Comparison of ENCODE assay signal across 8 cellular contexts in the genomic region with DNA sequence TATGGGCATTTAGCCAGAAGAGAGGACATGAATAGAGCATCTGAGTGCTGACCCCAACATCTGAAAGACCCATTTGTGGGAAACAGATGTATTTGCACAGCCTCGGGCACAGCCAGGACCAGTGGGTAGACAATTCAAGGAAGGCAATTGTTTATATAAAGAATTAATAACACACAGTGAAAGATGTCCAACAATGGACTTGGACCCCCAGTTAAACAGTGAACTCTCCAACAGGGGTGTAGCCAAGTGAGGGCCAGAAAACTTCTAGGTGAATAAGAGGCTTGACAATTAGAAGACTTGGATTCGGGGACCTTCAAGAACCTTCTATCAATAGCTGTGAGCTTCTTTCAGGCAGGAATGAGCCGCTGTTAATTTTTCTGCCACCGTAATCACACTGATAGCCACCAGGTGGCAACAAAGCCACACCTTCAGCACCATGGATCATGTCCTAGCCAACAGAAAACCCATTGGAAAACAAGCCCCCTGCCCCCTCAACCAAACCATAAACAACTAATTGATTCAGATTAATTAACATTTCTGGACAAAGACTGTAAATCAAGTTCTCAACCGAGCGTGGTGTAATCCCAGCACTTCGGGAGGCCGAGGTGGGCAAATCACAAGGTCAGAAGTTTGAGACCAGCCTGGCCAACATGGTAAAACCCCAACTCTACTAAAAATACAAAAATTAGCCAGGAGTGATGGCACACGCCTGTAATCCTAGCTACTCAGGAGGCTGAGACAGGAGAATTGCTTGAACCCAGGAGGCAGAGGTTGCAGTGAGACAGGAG. TPM values are rescaled to one million over a fixed set of nuclear protein-coding genes. Genes with fewer than 3 reads are reported as not detected.
DNase-seq lines count a peak whose midpoint lies in the region; ATAC-seq and TF ChIP-seq lines count a peak whose summit lies in the region.

No MANE protein-coding gene starts in this region.

- no peaks in the 10 kb centered on the region for H3K36me3 ChIP-seq in Karpas-422 (ENCODE audit: insufficient read depth, low read length)
- H3K36me3 ChIP-seq in SK-N-SH (replicated peaks in 1 of 2; ENCODE audit: control insufficient read depth in 1 of 2, insufficient read depth in 2 of 2, low read length in 1 of 2), result no peaks in the 10 kb centered on the region
- no peaks in the 10 kb centered on the region for H3K36me3 ChIP-seq in adrenal gland (replicated peaks in 1 of 2)

- H3K9me2 ChIP-seq in Karpas-422 (replicated peaks; ENCODE audit: insufficient read depth, low read length) (no peaks in the 10 kb centered on the region), SK-N-SH (no peaks in the 10 kb centered on the region)

- WGBS in SK-N-SH (ENCODE audit: low lambda C conversion rate), result 26% methylated on average over 9 of the region's 9 CpGs
- WGBS in adrenal gland, 4 donors, result 22 to 27% (median 23%) methylated on average over 9 of the region's 9 CpGs

- H3K79me2 ChIP-seq in Karpas-422 (ENCODE audit: low read length), result no peaks in the 10 kb centered on the region
- no peaks in the 10 kb centered on the region for H3K79me2 ChIP-seq in SK-N-SH (ENCODE audit: insufficient read depth)

- H3K9ac ChIP-seq in Karpas-422 (ENCODE audit: low read length) (no peak overlapping the region), SK-N-SH (no peak overlapping the region)

- DNase-seq in ELF-1 (ENCODE audit: low read depth, low spot score) (peak; percentile 77), Karpas-422 (peak; percentile 73), SK-N-SH (peak; percentile 63), adrenal gland (peak in 6 of 7 donors; percentile 37 to 66 (median 48)), left cardiac atrium (no peak), skeletal muscle cell (ENCODE audit: low read depth) (peak; percentile 2)

- CTCF ChIA-PET in SK-N-SH (lab: Yijun Ruan, JAX), result interaction anchor here (0.6 to 4.3 kb wide), 34 partner anchors 8 to 746 kb away, joined by 3 to 40 read pairs (median 4); no protein-coding TSS in a partner anchor

- no peak for TF ChIP-seq POLR2A in adrenal gland (IDR thresholded peaks at IDR 0.05)

- H2AFZ ChIP-seq in Karpas-422 (ENCODE audit: low read length), result no peak overlapping the region
- H2AFZ ChIP-seq in SK-N-SH (ENCODE audit: low read depth), result no peak overlapping the region

- no peak overlapping the region for H3K4me3 ChIP-seq in Karpas-422 (ENCODE audit: low read length)
- H3K4me3 ChIP-seq in SK-N-SH (ENCODE audit: low read depth in 2 of 2, low read length in 1 of 2), result no peak overlapping the region; a peak in 1 of 4 replicates
- H3K4me3 ChIP-seq in adrenal gland, result no peak overlapping the region
- H3K4me3 ChIP-seq in skeletal muscle cell (ENCODE audit: low read depth, low read length), result no peak overlapping the region

- TF ChIP-seq CTCF in SK-N-SH (IDR thresholded peaks at IDR 0.05) (peak; percentile 78), adrenal gland (IDR thresholded peaks at IDR 0.05) (peak; percentile 53 to 73 (median 66))

- H3F3A ChIP-seq in SK-N-SH (replicated peaks; ENCODE audit: insufficient read depth), result no peaks in the 10 kb centered on the region

- H3K27me3 ChIP-seq in Karpas-422 (ENCODE audit: low read length) (no peaks in the 10 kb centered on the region), SK-N-SH (ENCODE audit: insufficient read depth) (no peaks in the 10 kb centered on the region), adrenal gland (no peaks in the 10 kb centered on the region)

- TF ChIP-seq EP300 in SK-N-SH (IDR thresholded peaks at IDR 0.05; ENCODE audit: borderline replicate concordance in 1 of 2, low read depth in 1 of 2, low read length in 1 of 2), result peak in 1 of 2 experiments; percentile 60; a peak in 1 of 4 replicates

- H3K27ac ChIP-seq in Karpas-422 (ENCODE audit: low read length) (no peak overlapping the region), SK-N-SH (ENCODE audit: low read depth in 2 of 2, low read length in 1 of 2) (peak overlapping the region in 1 of 2 experiments; percentile 79; a peak in 2 of 4 replicates), adrenal gland (no peak overlapping the region)

- H3K4me1 ChIP-seq in Karpas-422 (ENCODE audit: low read length), result 0 out of 2 replicates have a peak, but pooled peaks cover 3% of the 10 kb centered on the region
- peaks cover 0 to 17% of the 10 kb centered on the region in 2 experiments; a peak in 1 of 4 replicates for H3K4me1 ChIP-seq in SK-N-SH (ENCODE audit: control insufficient read depth in 1 of 2, insufficient read depth in 2 of 2, low read depth in 1 of 2, low read length in 1 of 2)
- H3K4me1 ChIP-seq in adrenal gland (replicated peaks in 1 of 2), result no peaks in the 10 kb centered on the region

- H3K9me3 ChIP-seq in Karpas-422 (ENCODE audit: low read length) (no peaks in the 10 kb centered on the region), SK-N-SH (no peaks in the 10 kb centered on the region), adrenal gland (replicated peaks in 1 of 3) (no peaks in the 10 kb centered on the region)

- TF ChIP-seq RAD21 in SK-N-SH (IDR thresholded peaks at IDR 0.05; ENCODE audit: low read length), result peak; percentile 91

- POLR2A ChIA-PET in SK-N-SH (lab: Yijun Ruan, JAX), result interaction anchor here (1.0 kb wide), 1 partner anchor 8 kb away, joined by 6 read pairs; a partner anchor contains a TSS

- H4K20me1 ChIP-seq in Karpas-422 (ENCODE audit: insufficient read depth, low read depth, low read length) (no peaks in the 10 kb centered on the region), SK-N-SH (ENCODE audit: insufficient read depth) (no peaks in the 10 kb centered on the region)

- no peak overlapping the region for H3K4me2 ChIP-seq in Karpas-422 (ENCODE audit: low read depth, low read length, poor library complexity, severe bottlenecking)
- 0 out of 2 replicates have a peak overlapping the region, but pooled peaks have one; percentile 2 for H3K4me2 ChIP-seq in SK-N-SH

- peak; percentile 38 to 44 for ATAC-seq in left cardiac atrium
- ATAC-seq in HG02938 (IDR thresholded peaks at IDR 0.05; ENCODE audit: unreplicated experiment), result no peak
- ATAC-seq in HG02759 (IDR thresholded peaks at IDR 0.05; ENCODE audit: unreplicated experiment), result no peak

- intact Hi-C loops in adrenal gland (cut with DNase I) (loop anchor here in 1 of 2 donors (10.0 kb wide), 1 partner anchor 636 kb away; no protein-coding TSS in a partner anchor), left cardiac atrium (cut with DNase I) (loop anchor here in 1 of 2 donors (5.0 kb wide), 1 partner anchor 633 kb away; no protein-coding TSS in a partner anchor)

TF ChIP-seq in SK-N-SH, 30 proteins besides CTCF, POLR2A, EP300 and RAD21:
- TF ChIP-seq TEAD4 (IDR thresholded peaks at IDR 0.05; ENCODE audit: borderline replicate concordance, insufficient read depth) (no peak), RXRA (IDR thresholded peaks at IDR 0.05; ENCODE audit: borderline replicate concordance, low read depth) (no peak), SMC3 (IDR thresholded peaks at IDR 0.05; ENCODE audit: low read depth, low read length) (peak; percentile 68), RCOR1 (IDR thresholded peaks at IDR 0.05; ENCODE audit: low read length) (peak; percentile 26; the same call in 1 of the 2 replicates)

RNA-seq across cellular contexts. Expression of a gene that starts 8.8 kb away (rescaled TPM):
- total RNA-seq in Karpas-422 (2014; rRNA removed; shearing (Covaris generic); ENCODE audit: low replicate concordance), result 61.4 and 69.9 TPM in 2 replicates
- polyA plus RNA-seq in SK-N-SH (2012; rRNA removed), result 92.6 and 126 TPM in 2 replicates
- 97.0 and 98.6 TPM in 2 replicates for polyA plus RNA-seq in SK-N-SH (2012; cell fraction: cytosol; rRNA removed)
- polyA plus RNA-seq in SK-N-SH (2012; cell fraction: nucleus; rRNA removed), result 193 and 328 TPM in 2 replicates
- 100 to 1,000 TPM in 4 of 8 donors, 10 to 100 TPM in 4; 42.7 to 188 (median 108) TPM for total RNA-seq in adrenal gland
- 100 to 1,000 TPM; 165 to 185 (median 181) TPM for polyA plus RNA-seq in adrenal gland
- total RNA-seq in left cardiac atrium, result 10 to 100 TPM; 58.8 to 82.0 TPM

RNA-seq across cellular contexts. Expression of a gene that starts 58.6 kb away (rescaled TPM):
- total RNA-seq in Karpas-422 (2014; rRNA removed; shearing (Covaris generic); ENCODE audit: low replicate concordance), result 15.5 and 31.2 TPM in 2 replicates
- polyA plus RNA-seq in SK-N-SH (2012; rRNA removed) (8.9 and 14.5 TPM in 2 replicates), adrenal gland (10 to 100 TPM in 2 of 3 donors, 1 to 10 TPM in 1; 3.3 to 24.4 (median 10.9) TPM)
- polyA plus RNA-seq in SK-N-SH (2012; cell fraction: cytosol; rRNA removed), result 1.8 and 2.7 TPM in 2 replicates
- polyA plus RNA-seq in SK-N-SH (2012; cell fraction: nucleus; rRNA removed), result 112 and 128 TPM in 2 replicates
- total RNA-seq in adrenal gland (10 to 100 TPM in 6 of 8 donors, 1 to 10 TPM in 2; 5.2 to 21.9 (median 16.9) TPM), left cardiac atrium (1 to 10 TPM; 3.3 to 5.5 TPM)

Comparison
In these comparisons a context has a peak if more than half of its experiments do, and no peak if none do; other contexts are left out.
1. ATAC-seq: peak in left cardiac atrium (2 of 2); none in HG02938 (single experiment) and HG02759 (single experiment).